In the genomic region with DNA sequence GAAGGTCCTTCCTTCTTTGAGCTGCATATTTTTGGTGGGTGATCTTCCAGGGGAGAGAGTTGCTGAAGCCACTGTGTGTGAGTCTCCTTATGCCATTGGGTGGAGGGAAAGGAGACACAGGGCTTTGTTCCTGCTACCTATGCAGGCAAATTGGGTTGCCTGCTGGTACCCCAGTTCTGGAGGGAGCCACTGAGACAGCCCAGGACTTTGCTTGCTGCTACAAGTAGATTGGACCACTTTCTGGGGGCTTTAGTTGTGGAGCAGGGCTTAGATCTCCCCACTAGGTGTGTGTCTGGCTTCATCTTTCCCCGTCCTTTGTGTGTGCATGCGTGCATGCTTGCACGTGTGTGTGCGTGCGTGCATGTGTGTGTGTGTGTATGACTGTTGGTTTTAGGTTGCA, we compare ENCODE assay signal across 1 cellular context.
A peak's percentile ranks its signal among the peaks of the same experiment; 100 is the strongest.
TF ChIP-seq lines count a peak whose summit lies in the region.

No MANE protein-coding gene starts in this region.

TF ChIP-seq in HepG2, 621 proteins besides CTCF, POLR2A, EP300 and RAD21:
- TF ChIP-seq, protein P1, sequence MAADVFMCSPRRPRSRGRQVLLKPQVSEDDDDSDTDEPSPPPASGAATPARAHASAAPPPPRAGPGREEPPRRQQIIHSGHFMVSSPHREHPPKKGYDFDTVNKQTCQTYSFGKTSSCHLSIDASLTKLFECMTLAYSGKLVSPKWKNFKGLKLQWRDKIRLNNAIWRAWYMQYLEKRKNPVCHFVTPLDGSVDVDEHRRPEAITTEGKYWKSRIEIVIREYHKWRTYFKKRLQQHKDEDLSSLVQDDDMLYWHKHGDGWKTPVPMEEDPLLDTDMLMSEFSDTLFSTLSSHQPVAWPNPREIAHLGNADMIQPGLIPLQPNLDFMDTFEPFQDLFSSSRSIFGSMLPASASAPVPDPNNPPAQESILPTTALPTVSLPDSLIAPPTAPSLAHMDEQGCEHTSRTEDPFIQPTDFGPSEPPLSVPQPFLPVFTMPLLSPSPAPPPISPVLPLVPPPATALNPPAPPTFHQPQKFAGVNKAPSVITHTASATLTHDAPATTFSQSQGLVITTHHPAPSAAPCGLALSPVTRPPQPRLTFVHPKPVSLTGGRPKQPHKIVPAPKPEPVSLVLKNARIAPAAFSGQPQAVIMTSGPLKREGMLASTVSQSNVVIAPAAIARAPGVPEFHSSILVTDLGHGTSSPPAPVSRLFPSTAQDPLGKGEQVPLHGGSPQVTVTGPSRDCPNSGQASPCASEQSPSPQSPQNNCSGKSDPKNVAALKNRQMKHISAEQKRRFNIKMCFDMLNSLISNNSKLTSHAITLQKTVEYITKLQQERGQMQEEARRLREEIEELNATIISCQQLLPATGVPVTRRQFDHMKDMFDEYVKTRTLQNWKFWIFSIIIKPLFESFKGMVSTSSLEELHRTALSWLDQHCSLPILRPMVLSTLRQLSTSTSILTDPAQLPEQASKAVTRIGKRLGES (CRISPR knock-in tag; IDR thresholded peaks at IDR 0.05; ENCODE audit: borderline replicate concordance) = no peak
- TF ChIP-seq, protein P2, sequence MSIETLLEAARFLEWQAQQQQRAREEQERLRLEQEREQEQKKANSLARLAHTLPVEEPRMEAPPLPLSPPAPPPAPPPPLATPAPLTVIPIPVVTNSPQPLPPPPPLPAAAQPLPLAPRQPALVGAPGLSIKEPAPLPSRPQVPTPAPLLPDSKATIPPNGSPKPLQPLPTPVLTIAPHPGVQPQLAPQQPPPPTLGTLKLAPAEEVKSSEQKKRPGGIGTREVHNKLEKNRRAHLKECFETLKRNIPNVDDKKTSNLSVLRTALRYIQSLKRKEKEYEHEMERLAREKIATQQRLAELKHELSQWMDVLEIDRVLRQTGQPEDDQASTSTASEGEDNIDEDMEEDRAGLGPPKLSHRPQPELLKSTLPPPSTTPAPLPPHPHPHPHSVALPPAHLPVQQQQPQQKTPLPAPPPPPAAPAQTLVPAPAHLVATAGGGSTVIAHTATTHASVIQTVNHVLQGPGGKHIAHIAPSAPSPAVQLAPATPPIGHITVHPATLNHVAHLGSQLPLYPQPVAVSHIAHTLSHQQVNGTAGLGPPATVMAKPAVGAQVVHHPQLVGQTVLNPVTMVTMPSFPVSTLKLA (IDR thresholded peaks at IDR 0.05) = peak; percentile 54
